ENCODE assay signal across 21 cellular contexts in genomic region chr18:22594155-22594690, GRCh38.
"Had no signal": no experiment of that assay in that cellular context is flagged by ENCODE, and none has a peak within 500 bp of the region (broad histone marks: within the 10 kb centered on the region; RNA-seq: fewer than 3 reads in every experiment).

No MANE protein-coding gene starts in this region.

- H3K4me1 ChIP-seq: adrenal gland had no signal

- DNase-seq: activated CD4-positive, alpha-beta T cell treated with anti-CD3 and anti-CD28 coated beads for 4 hours; activated CD8-positive, alpha-beta memory T cell treated with anti-CD3 and anti-CD28 coated beads, Interleukin-2, amount 50 U/mL, for 48 hours; activated CD8-positive, alpha-beta T cell treated with anti-CD3 and anti-CD28 coated beads for 36 hours; activated naive CD4-positive, alpha-beta T cell treated with anti-CD3 and anti-CD28 coated beads, Interleukin-2, amount 50 U/mL, for 16 hours; activated naive CD8-positive, alpha-beta T cell treated with anti-CD3 and anti-CD28 coated beads, Interleukin-2, amount 10 ng/mL, durations not matched to agents 7 days and 5 days; activated T-cell treated with anti-CD3 and anti-CD28 coated beads, Interleukin-2, amount 50 U/mL, for 1 hour; adrenal gland; anterior cingulate cortex; caudate nucleus; NCI-H1105; NCI-H1436; NCI-H1694 treated with DMSO at 0.1 percent for 48 hours; NCI-H2029 treated with DMSO at 0.1 percent for 48 hours; NCI-H345; NCI-H510A; NCI-H69; NK-92 treated with Interleukin-12 subunit alpha and Interleukin-12 subunit beta, amount 100 ng/mL, for 24 hours; SIG-M5; T-cell; T-helper 2 cell had no signal

- H3K36me3 ChIP-seq: adrenal gland had no signal

- H3K4me3 ChIP-seq: adrenal gland had no signal

- ATAC-seq: activated CD8-positive, alpha-beta T cell treated with anti-CD3 and anti-CD28 coated beads for 36 hours; T-cell had no signal

- H3K9me3 ChIP-seq: adrenal gland had no signal

- H3K27ac ChIP-seq: adrenal gland, VCaP had no signal

- H3K27me3 ChIP-seq: adrenal gland had no signal
